8 cellular contexts compared by ENCODE assay signal in the genomic region with DNA sequence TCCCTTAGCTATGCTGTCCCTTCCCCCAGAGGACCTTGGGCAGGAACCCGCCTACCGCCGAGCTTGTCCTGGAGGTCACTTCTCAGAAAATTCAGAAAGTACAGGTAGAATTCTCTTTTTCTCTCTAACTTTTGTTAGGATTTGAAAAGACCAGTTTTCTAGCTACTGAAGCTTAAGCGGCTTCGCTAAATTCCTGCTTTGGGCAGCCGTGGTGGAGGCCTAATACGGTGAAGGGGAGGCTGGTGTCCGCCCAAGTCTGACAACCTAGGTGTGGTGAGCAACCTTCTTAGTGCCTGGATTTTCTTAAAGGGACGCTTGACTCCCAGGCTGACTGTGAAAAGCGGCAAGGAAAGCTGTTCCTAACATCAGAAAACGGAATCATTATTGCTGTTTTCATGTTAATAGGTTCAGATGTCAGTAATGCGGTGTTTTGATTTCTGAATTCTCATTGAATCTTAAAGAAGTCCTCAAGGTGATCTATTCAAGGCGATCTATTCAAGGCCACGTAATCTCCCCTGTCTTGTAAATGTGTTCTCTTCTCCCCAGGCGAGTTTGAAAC. TPM values are rescaled to one million over a fixed set of nuclear protein-coding genes. Genes with fewer than 3 reads are reported as not detected.
DNase-seq lines count a peak whose midpoint lies in the region; ATAC-seq and TF ChIP-seq lines count a peak whose summit lies in the region.

No MANE protein-coding gene starts in this region.

- ATAC-seq in activated CD8-positive, alpha-beta memory T cell treated with anti-CD3 and anti-CD28 coated beads, Interleukin-2, amount 10 ng/mL, durations not matched to agents 7 days and 5 days, result no peak
- ATAC-seq in heart right ventricle (peak in 6 of 8 donors; percentile 12 to 46 (median 30)), GM21515 (IDR thresholded peaks at IDR 0.05; ENCODE audit: unreplicated experiment) (no peak), HG02678 (IDR thresholded peaks at IDR 0.05; ENCODE audit: unreplicated experiment) (no peak)

- peaks cover 43% of the 10 kb centered on the region for H3K27me3 Mint-ChIP-seq in activated CD8-positive, alpha-beta memory T cell treated with anti-CD3 and anti-CD28 coated beads, Interleukin-2, amount 10 ng/mL, durations not matched to agents 7 days and 5 days

- CTCF ChIA-PET in activated CD8-positive, alpha-beta memory T cell treated with anti-CD3 and anti-CD28 coated beads, Interleukin-2, amount 10 ng/mL, durations not matched to agents 7 days and 5 days (lab: Charles Lee), result interaction anchor here (1.1 to 1.5 kb wide), 5 partner anchors 16 to 239 kb away, joined by 3 read pairs; no protein-coding TSS in a partner anchor

- H3K4me3 Mint-ChIP-seq in activated CD8-positive, alpha-beta memory T cell treated with anti-CD3 and anti-CD28 coated beads, Interleukin-2, amount 10 ng/mL, durations not matched to agents 7 days and 5 days, result peak overlapping the region; percentile 52

- H3K9me3 Mint-ChIP-seq in activated CD8-positive, alpha-beta memory T cell treated with anti-CD3 and anti-CD28 coated beads, Interleukin-2, amount 10 ng/mL, durations not matched to agents 7 days and 5 days (ENCODE audit: low read depth), result no peaks in the 10 kb centered on the region

- no peaks in the 10 kb centered on the region for H3K27me3 ChIP-seq in WERI-Rb-1 (ENCODE audit: insufficient read depth, low read depth, severe bottlenecking)
- peaks cover 0 to 32% (median 0%) of the 10 kb centered on the region in 7 donors for H3K27me3 ChIP-seq in heart right ventricle

- TF ChIP-seq CTCF in WERI-Rb-1 (IDR thresholded peaks at IDR 0.05; ENCODE audit: low read depth, low read length) (no peak), heart right ventricle (IDR thresholded peaks at IDR 0.05) (no peak)

- peaks cover 0 to 39% (median 21%) of the 10 kb centered on the region in 9 donors for H3K4me1 ChIP-seq in heart right ventricle

- intact Hi-C loops in heart right ventricle (cut with DNase I), result loop anchor here in 1 of 10 donors (5.0 kb wide), 1 partner anchor 52 kb away; no protein-coding TSS in a partner anchor

- no peak overlapping the region for H3K27ac Mint-ChIP-seq in activated CD8-positive, alpha-beta memory T cell treated with anti-CD3 and anti-CD28 coated beads, Interleukin-2, amount 10 ng/mL, durations not matched to agents 7 days and 5 days

- peaks cover 7% of the 10 kb centered on the region for H3K4me1 Mint-ChIP-seq in activated CD8-positive, alpha-beta memory T cell treated with anti-CD3 and anti-CD28 coated beads, Interleukin-2, amount 10 ng/mL, durations not matched to agents 7 days and 5 days

- no peaks in the 10 kb centered on the region for H3K36me3 ChIP-seq in WERI-Rb-1
- H3K36me3 ChIP-seq in heart right ventricle, result no peaks in the 10 kb centered on the region

- no peak for DNase-seq in activated CD8-positive, alpha-beta memory T cell treated with anti-CD3 and anti-CD28 coated beads, Interleukin-2, amount 10 ng/mL, durations not matched to agents 7 days and 5 days
- DNase-seq in activated CD8-positive, alpha-beta memory T cell treated with anti-CD3 and anti-CD28 coated beads for 24 hours, result no peak
- DNase-seq in WERI-Rb-1 (peak; percentile 21), heart right ventricle (no peak), renal cortical epithelial cell (ENCODE audit: low read depth) (peak; percentile 47), NK-92 (lab: John Stamatoyannopoulos, UW; ENCODE audit: unreplicated experiment) (no peak)

- 19 to 23% methylated on average over 15 of the region's 15 CpGs for whole genome bisulfite sequencing in heart right ventricle, 2 donors

- H3K4me3 ChIP-seq in WERI-Rb-1 (ENCODE audit: low read depth, low read length), result peak overlapping the region; percentile 77
- H3K4me3 ChIP-seq in heart right ventricle, result peak overlapping the region; percentile 62 to 98 (median 89)

- H3K9me3 ChIP-seq in WERI-Rb-1 (ENCODE audit: severe bottlenecking) (no peaks in the 10 kb centered on the region), heart right ventricle (no peaks in the 10 kb centered on the region)

- peak overlapping the region; percentile 25 for H3K27ac ChIP-seq in WERI-Rb-1
- H3K27ac ChIP-seq in heart right ventricle, result peak overlapping the region; percentile 64 to 93 (median 82)

- no peaks in the 10 kb centered on the region for H3K36me3 Mint-ChIP-seq in activated CD8-positive, alpha-beta memory T cell treated with anti-CD3 and anti-CD28 coated beads, Interleukin-2, amount 10 ng/mL, durations not matched to agents 7 days and 5 days

RNA-seq across cellular contexts. Expression of a gene that starts 0.8 kb away (rescaled TPM):
- total RNA-seq in activated CD8-positive, alpha-beta memory T cell treated with anti-CD3 and anti-CD28 coated beads, Interleukin-2, amount 10 ng/mL, durations not matched to agents 7 days and 5 days, result under 1 TPM; 0.61 to 0.76 TPM
- 10 to 100 TPM; 14.4 to 36.9 (median 26.5) TPM for total RNA-seq in heart right ventricle
- 1 to 10 TPM; 2.6 to 7.7 TPM for polyA plus RNA-seq in heart right ventricle
- total RNA-seq in renal cortical epithelial cell, result 30.6 and 65.2 TPM in 2 replicates

Comparison
In these comparisons a context has a peak if more than half of its experiments do, and no peak if none do; other contexts are left out.
1. ATAC-seq: peak in heart right ventricle (6 of 8); none in activated CD8-positive, alpha-beta memory T cell treated with anti-CD3 and anti-CD28 coated beads, Interleukin-2, amount 10 ng/mL, durations not matched to agents 7 days and 5 days (single experiment), GM21515 (single experiment) and HG02678 (single experiment).
2. DNase-seq: peak in WERI-Rb-1 (single experiment) and renal cortical epithelial cell (single experiment); none in activated CD8-positive, alpha-beta memory T cell treated with anti-CD3 and anti-CD28 coated beads, Interleukin-2, amount 10 ng/mL, durations not matched to agents 7 days and 5 days (single experiment), activated CD8-positive, alpha-beta memory T cell treated with anti-CD3 and anti-CD28 coated beads for 24 hours (single experiment), heart right ventricle (0 of 2) and NK-92 (single experiment).
3. RNA of a gene that starts 0.8 kb away (total RNA-seq): 30.6 to 65.2 TPM in renal cortical epithelial cell and 14.4 to 36.9 TPM in heart right ventricle; 0.61 to 0.76 TPM in activated CD8-positive, alpha-beta memory T cell treated with anti-CD3 and anti-CD28 coated beads, Interleukin-2, amount 10 ng/mL, durations not matched to agents 7 days and 5 days; every median in the first group is over 4 times any median in the second.